Comparison of ENCODE assay signal across 2 cellular contexts in genomic region chr10:44390585-44391072, GRCh38.
A peak's percentile ranks its signal among the peaks of the same experiment; 100 is the strongest.
TF ChIP-seq lines count a peak whose summit lies in the region.

No MANE protein-coding gene starts in this region.

TF ChIP-seq in K562, 482 proteins besides CTCF, POLR2A, EP300 and RAD21:
- TF ChIP-seq ZBTB7A (IDR thresholded peaks at IDR 0.05; ENCODE audit: borderline replicate concordance, control insufficient read depth, low read depth, low read length) (no peak), CEBPB (tag; IDR thresholded peaks at IDR 0.05) (0 out of 2 replicates have a peak, but pooled peaks have one; percentile 24)
TF ChIP-seq in K562: peak in this region for 1.

TF ChIP-seq in HEK293T, 16 proteins besides CTCF, POLR2A, EP300 and RAD21:
- TF ChIP-seq ZNF384 (IDR thresholded peaks at IDR 0.05) (no peak), SP1 (IDR thresholded peaks at IDR 0.05) (no peak), NFRKB (IDR thresholded peaks at IDR 0.05) (no peak), FOXK2 (IDR thresholded peaks at IDR 0.05) (no peak), FOXA1 (IDR thresholded peaks at IDR 0.05) (no peak), BHLHE40 (IDR thresholded peaks at IDR 0.05; ENCODE audit: borderline replicate concordance) (no peak), FOXM1 (IDR thresholded peaks at IDR 0.05; ENCODE audit: borderline replicate concordance) (no peak), CTBP1 (IDR thresholded peaks at IDR 0.05; ENCODE audit: borderline replicate concordance) (no peak), PKNOX1 (IDR thresholded peaks at IDR 0.05) (no peak), ARNT (IDR thresholded peaks at IDR 0.05) (no peak), L3MBTL2 (conservative IDR thresholded peaks at IDR 0.05) (no peak), HDGF (IDR thresholded peaks at IDR 0.05; ENCODE audit: borderline replicate concordance) (no peak), ELF4 (IDR thresholded peaks at IDR 0.05) (no peak), SUZ12 (IDR thresholded peaks at IDR 0.05) (no peak), TARDBP (IDR thresholded peaks at IDR 0.05) (no peak), LEF1 (IDR thresholded peaks at IDR 0.05; ENCODE audit: borderline replicate concordance) (no peak)
